ENCODE assay signal across 2 cellular contexts in genomic region chr19:18793144-18794028, GRCh38.
TF ChIP-seq lines count a peak whose summit lies in the region.

No MANE protein-coding gene starts in this region.

TF ChIP-seq in SK-N-SH, 30 proteins besides CTCF, POLR2A, EP300 and RAD21 (continued from another document):
- TF ChIP-seq, protein P1, sequence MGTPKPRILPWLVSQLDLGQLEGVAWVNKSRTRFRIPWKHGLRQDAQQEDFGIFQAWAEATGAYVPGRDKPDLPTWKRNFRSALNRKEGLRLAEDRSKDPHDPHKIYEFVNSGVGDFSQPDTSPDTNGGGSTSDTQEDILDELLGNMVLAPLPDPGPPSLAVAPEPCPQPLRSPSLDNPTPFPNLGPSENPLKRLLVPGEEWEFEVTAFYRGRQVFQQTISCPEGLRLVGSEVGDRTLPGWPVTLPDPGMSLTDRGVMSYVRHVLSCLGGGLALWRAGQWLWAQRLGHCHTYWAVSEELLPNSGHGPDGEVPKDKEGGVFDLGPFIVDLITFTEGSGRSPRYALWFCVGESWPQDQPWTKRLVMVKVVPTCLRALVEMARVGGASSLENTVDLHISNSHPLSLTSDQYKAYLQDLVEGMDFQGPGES (IDR thresholded peaks at IDR 0.05; ENCODE audit: low read depth, low read length) = no peak
- TF ChIP-seq ELF1 (IDR thresholded peaks at IDR 0.05) = no peak
- no peak for TF ChIP-seq RXRA (IDR thresholded peaks at IDR 0.05; ENCODE audit: borderline replicate concordance, low read depth)
- no peak for TF ChIP-seq FOSL2 (IDR thresholded peaks at IDR 0.05; ENCODE audit: borderline replicate concordance, low read depth)
- TF ChIP-seq MXI1 (IDR thresholded peaks at IDR 0.05; ENCODE audit: low read depth, low read length) = no peak
- TF ChIP-seq TAF1 (IDR thresholded peaks at IDR 0.05; ENCODE audit: borderline replicate concordance, low read depth, low read length) = no peak
- TF ChIP-seq JUND (IDR thresholded peaks at IDR 0.05) = no peak
- no peak for TF ChIP-seq FOXJ3 (CRISPR knock-in tag; IDR thresholded peaks at IDR 0.05)
- TF ChIP-seq POLR2AphosphoS5 (IDR thresholded peaks at IDR 0.05; ENCODE audit: low read depth, low read length) = no peak
- TF ChIP-seq, protein P2, sequence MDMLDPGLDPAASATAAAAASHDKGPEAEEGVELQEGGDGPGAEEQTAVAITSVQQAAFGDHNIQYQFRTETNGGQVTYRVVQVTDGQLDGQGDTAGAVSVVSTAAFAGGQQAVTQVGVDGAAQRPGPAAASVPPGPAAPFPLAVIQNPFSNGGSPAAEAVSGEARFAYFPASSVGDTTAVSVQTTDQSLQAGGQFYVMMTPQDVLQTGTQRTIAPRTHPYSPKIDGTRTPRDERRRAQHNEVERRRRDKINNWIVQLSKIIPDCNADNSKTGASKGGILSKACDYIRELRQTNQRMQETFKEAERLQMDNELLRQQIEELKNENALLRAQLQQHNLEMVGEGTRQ (IDR thresholded peaks at IDR 0.05; ENCODE audit: borderline replicate concordance, low read depth, low read length) = no peak

TF ChIP-seq in HEK293, 187 proteins besides CTCF, POLR2A, EP300 and RAD21 (continued from another document):
- no peak for TF ChIP-seq ZNF518A (tag by site-specific recombination; conservative IDR thresholded peaks at IDR 0.05; ENCODE audit: low read depth)
- TF ChIP-seq ZNF626 (tag by site-specific recombination; IDR thresholded peaks at IDR 0.05) = no peak
- no peak for TF ChIP-seq ZBTB48 (tag by site-specific recombination; IDR thresholded peaks at IDR 0.05)
- TF ChIP-seq PRDM1 (tag by site-specific recombination; IDR thresholded peaks at IDR 0.05) = no peak
- TF ChIP-seq, protein P3, sequence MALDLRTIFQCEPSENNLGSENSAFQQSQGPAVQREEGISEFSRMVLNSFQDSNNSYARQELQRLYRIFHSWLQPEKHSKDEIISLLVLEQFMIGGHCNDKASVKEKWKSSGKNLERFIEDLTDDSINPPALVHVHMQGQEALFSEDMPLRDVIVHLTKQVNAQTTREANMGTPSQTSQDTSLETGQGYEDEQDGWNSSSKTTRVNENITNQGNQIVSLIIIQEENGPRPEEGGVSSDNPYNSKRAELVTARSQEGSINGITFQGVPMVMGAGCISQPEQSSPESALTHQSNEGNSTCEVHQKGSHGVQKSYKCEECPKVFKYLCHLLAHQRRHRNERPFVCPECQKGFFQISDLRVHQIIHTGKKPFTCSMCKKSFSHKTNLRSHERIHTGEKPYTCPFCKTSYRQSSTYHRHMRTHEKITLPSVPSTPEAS (tag by site-specific recombination; IDR thresholded peaks at IDR 0.05) = no peak
- no peak for TF ChIP-seq GLI2 (tag by site-specific recombination; IDR thresholded peaks at IDR 0.05; ENCODE audit: borderline replicate concordance, low read depth)
- no peak for TF ChIP-seq ZNF138 (tag by site-specific recombination; IDR thresholded peaks at IDR 0.05; ENCODE audit: borderline replicate concordance)
- no peak for TF ChIP-seq ZNF266 (tag by site-specific recombination; IDR thresholded peaks at IDR 0.05; ENCODE audit: low read depth)
- TF ChIP-seq ZNF19 (tag by site-specific recombination; IDR thresholded peaks at IDR 0.05; ENCODE audit: low read depth) = no peak
- TF ChIP-seq ZNF623 (tag by site-specific recombination; IDR thresholded peaks at IDR 0.05) = peak; percentile 95
- TF ChIP-seq ZNF23 (tag by site-specific recombination; IDR thresholded peaks at IDR 0.05; ENCODE audit: borderline replicate concordance) = no peak
- peak; percentile 67 for TF ChIP-seq ZNF335 (tag by site-specific recombination; conservative IDR thresholded peaks at IDR 0.05)
- peak; percentile 30; the same call in 1 of the 2 replicates for TF ChIP-seq ZNF341 (tag by site-specific recombination; IDR thresholded peaks at IDR 0.05; ENCODE audit: low read depth)
- no peak for TF ChIP-seq ZNF132 (tag by site-specific recombination; IDR thresholded peaks at IDR 0.05; ENCODE audit: borderline replicate concordance)
TF ChIP-seq in HEK293: peak in this region for 4.
